ENCODE assay signal across 15 cellular contexts in genomic region chr2:11716689-11717321, GRCh38. TPM values are rescaled to one million over a fixed set of nuclear protein-coding genes. Genes with fewer than 3 reads are reported as not detected.
DNase-seq lines count a peak whose midpoint lies in the region; ATAC-seq and TF ChIP-seq lines count a peak whose summit lies in the region.
"Had no signal": no experiment of that assay in that cellular context is flagged by ENCODE, and none has a peak within 500 bp of the region (broad histone marks: within the 10 kb centered on the region; RNA-seq: fewer than 3 reads in every experiment).

No MANE protein-coding gene starts in this region.

- ATAC-seq in body of pancreas (peak; percentile 78), HG03196 (IDR thresholded peaks at IDR 0.05; ENCODE audit: unreplicated experiment) (no peak)

- no peak overlapping the region for H3K27ac ChIP-seq in body of pancreas
- H3K27ac ChIP-seq: dorsolateral prefrontal cortex, prostate gland had no signal

- H3K4me3 ChIP-seq in body of pancreas, result no peak overlapping the region
- H3K4me3 ChIP-seq: adrenal gland, dorsolateral prefrontal cortex, prostate gland had no signal

- no peak for TF ChIP-seq CTCF in HFFc6 (IDR thresholded peaks at IDR 0.05)
- no peak for TF ChIP-seq CTCF in body of pancreas (IDR thresholded peaks at IDR 0.05)

- no peaks in the 10 kb centered on the region for H3K9me3 ChIP-seq in body of pancreas
- H3K9me3 ChIP-seq: adrenal gland, prostate gland had no signal

- no peaks in the 10 kb centered on the region for H3K36me3 Mint-ChIP-seq in HFFc6 (ENCODE audit: low read depth)

- peaks cover 5% of the 10 kb centered on the region; the same call in 1 of the 2 replicates for H3K4me1 Mint-ChIP-seq in HFFc6 (ENCODE audit: low read depth)

- no peaks in the 10 kb centered on the region for H3K36me3 ChIP-seq in body of pancreas (replicated peaks in 1 of 2; ENCODE audit: insufficient read depth in 1 of 2, low read depth in 2 of 2)
- H3K36me3 ChIP-seq: adrenal gland, prostate gland had no signal

- peaks cover 19% of the 10 kb centered on the region for H3K4me1 ChIP-seq in body of pancreas
- H3K4me1 ChIP-seq: prostate gland had no signal

- H3K27me3 ChIP-seq in body of pancreas, result no peaks in the 10 kb centered on the region
- H3K27me3 ChIP-seq: adrenal gland had no signal

- H3K27me3 Mint-ChIP-seq in HFFc6 (ENCODE audit: insufficient read depth), result peaks cover 51% of the 10 kb centered on the region

- intact Hi-C loops in body of pancreas (cut with DNase I), result no loop called here

- peak; percentile 3 for DNase-seq in HFFc6
- DNase-seq in body of pancreas, result peak in 1 of 4 donors; percentile 22
- peak; percentile 64 for DNase-seq in iris pigment epithelial cell (ENCODE audit: low read depth)
- peak; percentile 66 for DNase-seq in stromal cell of bone marrow (ENCODE audit: low read depth)
- DNase-seq in UCSD-AML1 (lab: John Stamatoyannopoulos, UW; ENCODE audit: unreplicated experiment), result no peak
- DNase-seq in activated T-cell treated with anti-CD3 and anti-CD28 coated beads for 4 hours, result no peak
- DNase-seq: activated CD4-positive, CD25-positive, alpha-beta regulatory T cell treated with anti-CD3 and anti-CD28 coated beads, Interleukin-2, amount 50 U/mL, for 72 hours; activated T-cell treated with anti-CD3 and anti-CD28 coated beads, Interleukin-2, amount 50 U/mL, for 1 hour; Calu3; dorsolateral prefrontal cortex; hippocampal formation; midbrain had no signal

- H3K27ac Mint-ChIP-seq in HFFc6, result no peak overlapping the region

- WGBS in body of pancreas, 2 donors, result 74 to 79% methylated on average over 8 of the region's 8 CpGs

- no peak for TF ChIP-seq POLR2A in body of pancreas (IDR thresholded peaks at IDR 0.05)

- no peaks in the 10 kb centered on the region for H3K9me3 Mint-ChIP-seq in HFFc6

- H3K4me3 Mint-ChIP-seq in HFFc6, result no peak overlapping the region

RNA-seq across cellular contexts. Expression of gene LPIN1, which starts 29.6 kb away (rescaled TPM):
- 10 to 100 TPM; 17.5 to 22.9 (median 20.7) TPM for total RNA-seq in HFFc6 (2021; fragmentation: NEBNext Ultra II Directional; extraction: Animal tissue kit (Norgen Biotek cat#: 25700))
- total RNA-seq in body of pancreas, result 10 to 100 TPM; 15.0 to 47.5 TPM

RNA-seq across cellular contexts. Expression of gene NTSR2, which starts 46.8 kb away (rescaled TPM):
- total RNA-seq in HFFc6 (2021; fragmentation: NEBNext Ultra II Directional; extraction: Animal tissue kit (Norgen Biotek cat#: 25700)), result not detected
- not detected for total RNA-seq in body of pancreas
- total RNA-seq: Calu3 had no signal

Comparison
In these comparisons a context has a peak if more than half of its experiments do, and no peak if none do; other contexts are left out.
1. DNase-seq: peak in HFFc6 (single experiment), iris pigment epithelial cell (single experiment) and stromal cell of bone marrow (single experiment); none in UCSD-AML1 (single experiment) and activated T-cell treated with anti-CD3 and anti-CD28 coated beads for 4 hours (single experiment).